Comparison of ENCODE assay signal across 8 cellular contexts in the genomic region with DNA sequence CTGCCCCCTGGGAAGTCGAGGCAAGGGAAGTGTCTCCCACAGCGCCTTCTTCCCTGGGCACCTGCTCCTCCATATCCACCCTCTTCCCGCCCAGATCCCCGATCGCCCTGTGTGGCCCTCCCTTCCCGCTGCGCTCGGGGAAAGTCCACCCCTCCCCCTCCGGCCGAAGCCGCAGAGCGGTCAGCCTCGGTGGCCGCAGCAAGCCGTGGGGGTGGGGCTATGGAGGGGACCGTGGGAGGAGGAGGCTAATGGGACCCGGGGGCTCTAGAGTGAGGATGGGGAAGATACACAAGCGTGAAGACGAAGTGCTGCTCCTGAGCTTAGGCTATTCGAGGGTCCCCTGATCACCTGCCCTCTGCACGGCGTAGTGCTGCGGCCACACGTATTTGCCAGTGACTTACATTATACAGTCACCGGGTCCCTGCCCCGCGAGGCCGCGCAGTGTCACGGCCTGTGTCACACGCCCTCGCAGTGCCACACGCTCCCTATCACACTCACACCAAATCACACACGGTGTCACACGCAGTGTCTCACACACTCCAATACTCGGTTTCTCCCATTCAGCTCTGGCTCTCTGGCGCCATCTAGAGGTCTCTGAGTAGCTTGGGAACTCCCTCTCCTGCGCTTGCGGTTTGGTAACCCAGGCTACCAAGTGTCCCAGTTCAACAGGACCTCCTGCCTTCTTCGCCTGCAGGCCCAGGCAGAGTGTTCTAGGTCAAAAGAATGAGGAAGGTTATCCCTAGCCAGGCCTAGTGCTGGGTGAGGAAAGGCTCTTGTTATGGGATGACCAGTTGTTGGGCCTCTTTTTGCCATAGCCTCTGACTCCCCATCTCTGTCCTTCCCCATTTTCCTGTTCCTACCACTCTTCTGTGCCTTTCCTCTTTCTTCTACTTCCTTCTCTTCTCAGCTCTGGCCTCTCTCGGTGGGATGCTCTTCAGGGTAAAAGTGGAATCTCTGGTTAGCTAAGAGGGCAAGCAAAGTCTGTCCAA. TPM values are rescaled to one million over a fixed set of nuclear protein-coding genes. Genes with fewer than 3 reads are reported as not detected.
DNase-seq lines count a peak whose midpoint lies in the region; ATAC-seq and TF ChIP-seq lines count a peak whose summit lies in the region.

No MANE protein-coding gene starts in this region.

- peak overlapping the region; percentile 92 for H3K4me3 Mint-ChIP-seq in chondrocyte (ENCODE audit: unreplicated experiment)

- DNase-seq in AG09309 (ENCODE audit: low read depth) (peak; percentile 49), NCI-H460 (ENCODE audit: extremely low read depth, low read depth) (peak; percentile 96), chondrocyte (ENCODE audit: low spot score) (no peak), kidney glomerular epithelial cell (lab: John Stamatoyannopoulos, UW) (peak; percentile 77)
- DNase-seq in activated CD4-positive, alpha-beta T cell treated with anti-CD3 and anti-CD28 coated beads for 24 hours (ENCODE audit: low read depth in 2 of 2) = peak; percentile 82 to 87
- peak; percentile 90 for DNase-seq in stimulated activated CD4-positive, alpha-beta T cell treated with anti-CD3 and anti-CD28 coated beads, Interleukin-15, amount 100 ng/mL, for 24 hours

- no peaks in the 10 kb centered on the region for H3K9me3 Mint-ChIP-seq in chondrocyte (ENCODE audit: low read depth)

- peak overlapping the region; percentile 78 for H3K27ac Mint-ChIP-seq in chondrocyte (ENCODE audit: unreplicated experiment)

- peak; percentile 99 for TF ChIP-seq CTCF in AG09309 (IDR thresholded peaks at IDR 0.05; ENCODE audit: control insufficient read depth, insufficient read depth, low read depth, low read length, missing control alignments)
- TF ChIP-seq CTCF in chondrocyte (IDR thresholded peaks at IDR 0.05) = peak; percentile 99

- peaks cover 35% of the 10 kb centered on the region for H3K27me3 Mint-ChIP-seq in chondrocyte (ENCODE audit: low read depth)

- ATAC-seq in GM18909 (IDR thresholded peaks at IDR 0.05; ENCODE audit: poor library complexity, unreplicated experiment) (peak; percentile 90), HG03342 (IDR thresholded peaks at IDR 0.05; ENCODE audit: unreplicated experiment) (peak; percentile 81)

- peak overlapping the region; percentile 39 for H3K4me3 ChIP-seq in AG09309 (ENCODE audit: control insufficient read depth, low read depth, low read length)

- H3K36me3 Mint-ChIP-seq in chondrocyte (ENCODE audit: low read depth) = no peaks in the 10 kb centered on the region

- peaks cover 47% of the 10 kb centered on the region for H3K4me1 Mint-ChIP-seq in chondrocyte (ENCODE audit: low read depth)

RNA-seq across cellular contexts. Expression of gene PCDH1, which starts 0.9 kb away (rescaled TPM):
- 3.3 TPM in 2 replicates for total RNA-seq in NCI-H460 (2014; rRNA removed; shearing (Covaris generic))
- polyA plus RNA-seq in NCI-H460 (2014; cell fraction: nucleus; rRNA removed) = 0.67 and 0.69 TPM in 2 replicates
- total RNA-seq in chondrocyte = 10.9 to 85.4 TPM (median 82.9 TPM) in 3 replicates

RNA-seq across cellular contexts. Expression of gene DELE1, which starts 44.6 kb away (rescaled TPM):
- 78.5 and 79.5 TPM in 2 replicates for total RNA-seq in NCI-H460 (2014; rRNA removed; shearing (Covaris generic))
- 185 and 195 TPM in 2 replicates for polyA plus RNA-seq in NCI-H460 (2014; cell fraction: nucleus; rRNA removed)
- 43.8 to 52.4 TPM (median 45.0 TPM) in 3 replicates for total RNA-seq in chondrocyte
